ENCODE assay signal across 17 cellular contexts in the genomic region with DNA sequence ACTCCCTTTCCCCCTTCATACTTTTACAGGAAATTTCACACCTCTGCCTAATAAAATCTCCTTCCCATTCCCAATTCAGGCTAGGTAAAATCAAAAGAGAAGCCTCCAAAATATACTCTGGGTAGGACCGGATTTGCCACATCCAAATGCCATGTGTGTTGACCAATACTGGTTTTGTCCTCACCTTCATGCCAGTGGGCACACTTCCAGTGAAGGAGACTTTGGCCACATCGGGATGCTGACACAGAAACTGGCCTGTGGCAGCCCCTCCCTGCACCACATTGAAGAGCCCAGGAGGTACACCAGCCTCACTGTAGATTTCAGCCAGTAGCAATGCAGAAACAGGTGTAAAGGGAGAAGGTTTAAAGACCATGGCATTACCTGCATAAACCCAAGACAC.
"Had no signal": no experiment of that assay in that cellular context is flagged by ENCODE, and none has a peak within 500 bp of the region (broad histone marks: within the 10 kb centered on the region; RNA-seq: fewer than 3 reads in every experiment).

No MANE protein-coding gene starts in this region.

- H3K9me3 Mint-ChIP-seq: dendritic cell treated with granulocyte-macrophage colony-stimulating factor and Interleukin-4, amounts not matched to agents 40 ng/mL and 50 ng/mL, for 4 days; neural crest cell; stimulated activated naive CD8-positive, alpha-beta T cell treated with anti-CD3 and anti-CD28 coated beads, Interleukin-15, amount 100 ng/mL, for 72 hours had no signal

- H3K4me2 ChIP-seq: hepatocyte, SK-N-SH had no signal

- H3K9me3 ChIP-seq: lower lobe of right lung, SK-N-SH, thoracic aorta, upper lobe of left lung had no signal

- H3K4me1 Mint-ChIP-seq: mesothelial cell of epicardium, neural crest cell had no signal

- H3K27me3 ChIP-seq: hepatocyte, upper lobe of left lung had no signal

- H3K4me3 Mint-ChIP-seq: activated CD4-positive, alpha-beta T cell treated with anti-CD3 and anti-CD28 coated beads, Interleukin-2, amount 10 ng/mL, durations not matched to agents 7 days and 5 days; activated naive CD8-positive, alpha-beta T cell treated with anti-CD3 and anti-CD28 coated beads for 36 hours; dendritic cell treated with granulocyte-macrophage colony-stimulating factor and Interleukin-4, amounts not matched to agents 40 ng/mL and 50 ng/mL, for 4 days; mesothelial cell of epicardium; neural crest cell; stimulated activated naive CD8-positive, alpha-beta T cell treated with anti-CD3 and anti-CD28 coated beads, Interleukin-15, amount 100 ng/mL, for 72 hours had no signal

- ATAC-seq: left cardiac atrium; lower lobe of right lung; stimulated activated naive CD8-positive, alpha-beta T cell treated with anti-CD3 and anti-CD28 coated beads, Interleukin-15, amount 100 ng/mL, for 72 hours had no signal

- H3K4me3 ChIP-seq: hepatocyte, lower lobe of right lung, thoracic aorta, upper lobe of left lung had no signal

- H3K9ac ChIP-seq: SK-N-SH had no signal

- H3K27me3 Mint-ChIP-seq: activated CD4-positive, alpha-beta T cell treated with anti-CD3 and anti-CD28 coated beads, Interleukin-2, amount 10 ng/mL, durations not matched to agents 7 days and 5 days; activated naive CD8-positive, alpha-beta T cell treated with anti-CD3 and anti-CD28 coated beads for 36 hours; dendritic cell treated with granulocyte-macrophage colony-stimulating factor and Interleukin-4, amounts not matched to agents 40 ng/mL and 50 ng/mL, for 4 days; stimulated activated naive CD8-positive, alpha-beta T cell treated with anti-CD3 and anti-CD28 coated beads, Interleukin-15, amount 100 ng/mL, for 72 hours had no signal

- H3K27ac ChIP-seq: hepatocyte, lower lobe of right lung, thoracic aorta, upper lobe of left lung had no signal

- H2AFZ ChIP-seq: hepatocyte had no signal

- DNase-seq: activated CD4-positive, alpha-beta T cell treated with anti-CD3 and anti-CD28 coated beads, Interleukin-2, amount 10 ng/mL, durations not matched to agents 7 days and 5 days; activated CD8-positive, alpha-beta memory T cell treated with anti-CD3 and anti-CD28 coated beads for 24 hours; activated CD8-positive, alpha-beta memory T cell treated with anti-CD3 and anti-CD28 coated beads, Interleukin-2, amount 50 U/mL, for 48 hours; activated gamma-delta T cell treated with Interleukin-2 at 50 U/mL for 16 hours; activated naive CD8-positive, alpha-beta T cell treated with anti-CD3 and anti-CD28 coated beads for 36 hours; amniotic stem cell; left cardiac atrium; lower lobe of right lung; SK-N-SH; stimulated activated CD4-positive, alpha-beta T cell treated with anti-CD3 and anti-CD28 coated beads, Interleukin-2, amount 100 ng/mL, for 24 hours; stimulated activated naive CD8-positive, alpha-beta T cell treated with anti-CD3 and anti-CD28 coated beads, Interleukin-15, amount 100 ng/mL, for 72 hours; upper lobe of left lung had no signal

- H3K27ac Mint-ChIP-seq: activated CD4-positive, alpha-beta T cell treated with anti-CD3 and anti-CD28 coated beads, Interleukin-2, amount 10 ng/mL, durations not matched to agents 7 days and 5 days; activated naive CD8-positive, alpha-beta T cell treated with anti-CD3 and anti-CD28 coated beads for 36 hours; dendritic cell treated with granulocyte-macrophage colony-stimulating factor and Interleukin-4, amounts not matched to agents 40 ng/mL and 50 ng/mL, for 4 days; mesothelial cell of epicardium had no signal
